ENCODE assay signal across 8 cellular contexts in the genomic region with DNA sequence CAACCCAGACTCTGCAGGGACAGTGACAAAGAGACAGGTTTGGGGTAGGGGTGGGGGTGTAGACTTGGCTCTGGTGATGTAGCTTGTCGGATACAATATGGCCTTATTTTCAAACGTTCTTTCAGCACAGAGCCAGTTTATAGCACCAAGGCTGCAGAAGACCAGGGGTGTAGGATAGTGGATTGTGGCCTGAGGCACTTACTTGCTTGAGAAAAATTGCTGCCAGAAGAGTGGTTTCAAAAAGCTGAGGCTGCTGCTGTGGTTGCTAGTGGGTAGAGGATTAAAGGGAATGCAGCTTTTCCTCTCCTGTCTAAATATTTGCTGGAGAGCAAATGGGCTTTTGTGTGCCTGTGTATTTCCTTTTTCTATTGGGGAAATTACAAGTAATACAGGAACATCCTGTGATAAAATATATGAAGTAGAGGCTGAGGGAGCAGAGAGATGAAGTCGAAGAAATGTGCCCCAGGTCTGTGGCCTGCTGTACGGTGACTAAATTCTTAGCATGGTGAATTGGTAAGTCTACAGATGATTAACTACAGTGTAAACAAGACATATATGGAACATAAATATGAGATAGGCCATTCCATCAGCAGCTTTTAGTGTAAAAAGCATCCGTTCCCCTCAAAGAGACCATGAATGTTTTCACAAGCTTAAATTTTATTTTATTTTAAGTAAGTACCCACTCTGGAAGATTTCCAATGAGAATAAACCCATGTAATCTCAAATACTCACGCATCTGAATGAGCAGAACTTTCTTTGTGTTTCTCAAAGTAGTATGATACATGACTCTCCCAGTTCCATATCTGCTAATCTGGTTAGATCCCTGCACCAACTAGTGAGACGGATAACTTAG.
A peak's percentile ranks its signal among the peaks of the same experiment; 100 is the strongest.
DNase-seq lines count a peak whose midpoint lies in the region; ATAC-seq and TF ChIP-seq lines count a peak whose summit lies in the region.

No MANE protein-coding gene starts in this region.

- H3K4me1 Mint-ChIP-seq in activated CD8-positive, alpha-beta memory T cell treated with anti-CD3 and anti-CD28 coated beads, Interleukin-2, amount 10 ng/mL, durations not matched to agents 7 days and 5 days, result peaks cover 41% of the 10 kb centered on the region

- CTCF ChIA-PET in activated CD8-positive, alpha-beta memory T cell treated with anti-CD3 and anti-CD28 coated beads, Interleukin-2, amount 10 ng/mL, durations not matched to agents 7 days and 5 days (lab: Charles Lee), result interaction anchor here (0.9 kb wide), 1 partner anchor 114 kb away, joined by 3 read pairs; no protein-coding TSS in a partner anchor

- TF ChIP-seq POLR2A in suprapubic skin (IDR thresholded peaks at IDR 0.05) (no peak), body of pancreas (IDR thresholded peaks at IDR 0.05) (no peak)

- H3K4me3 Mint-ChIP-seq in activated CD8-positive, alpha-beta memory T cell treated with anti-CD3 and anti-CD28 coated beads, Interleukin-2, amount 10 ng/mL, durations not matched to agents 7 days and 5 days, result no peak overlapping the region

- H3K4me1 ChIP-seq in suprapubic skin, result peaks cover 32% of the 10 kb centered on the region
- H3K4me1 ChIP-seq in body of pancreas, result peaks cover 50% of the 10 kb centered on the region

- H3K4me3 ChIP-seq in suprapubic skin (no peak overlapping the region), body of pancreas (no peak overlapping the region)

- ATAC-seq in activated CD8-positive, alpha-beta memory T cell treated with anti-CD3 and anti-CD28 coated beads, Interleukin-2, amount 10 ng/mL, durations not matched to agents 7 days and 5 days, result peak; percentile 37
- ATAC-seq in HG03520 (IDR thresholded peaks at IDR 0.05; ENCODE audit: unreplicated experiment) (no peak), GM19455 (IDR thresholded peaks at IDR 0.05; ENCODE audit: unreplicated experiment) (no peak), body of pancreas (no peak)

- no peaks in the 10 kb centered on the region for H3K27me3 Mint-ChIP-seq in activated CD8-positive, alpha-beta memory T cell treated with anti-CD3 and anti-CD28 coated beads, Interleukin-2, amount 10 ng/mL, durations not matched to agents 7 days and 5 days

- H3K9me3 Mint-ChIP-seq in activated CD8-positive, alpha-beta memory T cell treated with anti-CD3 and anti-CD28 coated beads, Interleukin-2, amount 10 ng/mL, durations not matched to agents 7 days and 5 days (ENCODE audit: low read depth), result no peaks in the 10 kb centered on the region

- H3K27ac ChIP-seq in suprapubic skin, result peak overlapping the region; percentile 8
- peak overlapping the region in 2 of 4 donors; percentile 52 to 56 for H3K27ac ChIP-seq in body of pancreas

- H3K9me3 ChIP-seq in suprapubic skin, result no peaks in the 10 kb centered on the region
- no peaks in the 10 kb centered on the region for H3K9me3 ChIP-seq in body of pancreas

- DNase-seq in activated CD8-positive, alpha-beta memory T cell treated with anti-CD3 and anti-CD28 coated beads, Interleukin-2, amount 10 ng/mL, durations not matched to agents 7 days and 5 days, result no peak
- no peak for DNase-seq in activated CD8-positive, alpha-beta memory T cell treated with anti-CD3 and anti-CD28 coated beads, Interleukin-2, amount 50 U/mL, for 48 hours
- DNase-seq in NCI-H748 treated with DMSO at 0.1 percent for 48 hours (lab: John Stamatoyannopoulos, UW), result peak; percentile 8
- DNase-seq in glomerular visceral epithelial cell (ENCODE audit: extremely low spot score), result peak; percentile 50
- DNase-seq in suprapubic skin (ENCODE audit: low spot score in 2 of 2), result no peak
- DNase-seq in body of pancreas, result no peak

- peaks cover 8% of the 10 kb centered on the region for H3K36me3 Mint-ChIP-seq in activated CD8-positive, alpha-beta memory T cell treated with anti-CD3 and anti-CD28 coated beads, Interleukin-2, amount 10 ng/mL, durations not matched to agents 7 days and 5 days

- H3K27ac Mint-ChIP-seq in activated CD8-positive, alpha-beta memory T cell treated with anti-CD3 and anti-CD28 coated beads, Interleukin-2, amount 10 ng/mL, durations not matched to agents 7 days and 5 days, result peak overlapping the region; percentile 86

- TF ChIP-seq CTCF in suprapubic skin (IDR thresholded peaks at IDR 0.05) (no peak), body of pancreas (IDR thresholded peaks at IDR 0.05) (no peak)

- intact Hi-C loops in body of pancreas (cut with DNase I), result no loop called here

- H3K36me3 ChIP-seq in suprapubic skin, result no peaks in the 10 kb centered on the region
- no peaks in the 10 kb centered on the region for H3K36me3 ChIP-seq in body of pancreas (replicated peaks in 1 of 2; ENCODE audit: insufficient read depth in 1 of 2, low read depth in 2 of 2)

- WGBS in suprapubic skin, result 63% methylated on average over 7 of the region's 7 CpGs
- 27 to 34% methylated on average over 7 of the region's 7 CpGs for WGBS in body of pancreas, 2 donors

- TF ChIP-seq EP300 in suprapubic skin (IDR thresholded peaks at IDR 0.05), result no peak

- H3K27me3 ChIP-seq in suprapubic skin (no peaks in the 10 kb centered on the region), body of pancreas (no peaks in the 10 kb centered on the region)

Comparison
In these comparisons a context has a peak if more than half of its experiments do, and no peak if none do; other contexts are left out.
1. DNase-seq: peak in NCI-H748 treated with DMSO at 0.1 percent for 48 hours (single experiment) and glomerular visceral epithelial cell (single experiment); none in activated CD8-positive, alpha-beta memory T cell treated with anti-CD3 and anti-CD28 coated beads, Interleukin-2, amount 10 ng/mL, durations not matched to agents 7 days and 5 days (single experiment), activated CD8-positive, alpha-beta memory T cell treated with anti-CD3 and anti-CD28 coated beads, Interleukin-2, amount 50 U/mL, for 48 hours (single experiment), suprapubic skin (0 of 2) and body of pancreas (0 of 4).